ENCODE assay signal across 18 cellular contexts in genomic region chr3:180974286-180974685, GRCh38. TPM values are rescaled to one million over a fixed set of nuclear protein-coding genes. Genes with fewer than 3 reads are reported as not detected.
A peak's percentile ranks its signal among the peaks of the same experiment; 100 is the strongest.
DNase-seq lines count a peak whose midpoint lies in the region; ATAC-seq, FAIRE-seq and TF ChIP-seq lines count a peak whose summit lies in the region.
"Had no signal": no experiment of that assay in that cellular context is flagged by ENCODE, and none has a peak within 500 bp of the region (broad histone marks: within the 10 kb centered on the region; RNA-seq: fewer than 3 reads in every experiment).

No MANE protein-coding gene starts in this region.

- intact Hi-C loops in HepG2 (cut with micrococcal nuclease; ENCODE audit: unreplicated experiment), result no loop called here
- intact Hi-C loops in right lobe of liver (cut with DNase I), result no loop called here
- intact Hi-C loops in GM12878 (cut with micrococcal nuclease; ENCODE audit: unreplicated experiment), result no loop called here

- ATAC-seq in HepG2, result no peak
- no peak for ATAC-seq in right lobe of liver
- ATAC-seq in GM12878, result no peak; the same call in 2 of the 3 replicates
- peak; percentile 12 for ATAC-seq in stimulated activated memory B cell treated with anti-CD40 and anti-IgM and Interleukin-4, amounts not matched to agents 10 μg/mL and 1 μg/mL and 100 μg/mL, for 72 hours
- ATAC-seq: PC-3 had no signal

- H2AFZ ChIP-seq in HepG2 (ENCODE audit: low read length), result no peak overlapping the region
- no peak overlapping the region for H2AFZ ChIP-seq in GM12878 (ENCODE audit: control insufficient read depth, low read depth, low read length)

- POLR2A ChIA-PET in HepG2 (lab: Yijun Ruan, JAX) (no interaction called here), GM12878 (lab: Charles Lee) (no interaction called here)

- no TSS peak for BruUV-seq in HepG2 (replicated peaks; lab: Mats Ljungman, UMichigan)
- BruUV-seq in GM12878 (replicated peaks; lab: Mats Ljungman, UMichigan), result no TSS peak

- H3K36me3 Mint-ChIP-seq in activated T-cell treated with anti-CD3 and anti-CD28 coated beads, Interleukin-2, amount 50 U/mL, for 24 hours (ENCODE audit: low read depth), result peaks cover 92% of the 10 kb centered on the region
- H3K36me3 Mint-ChIP-seq in stimulated activated memory B cell treated with anti-CD40 and anti-IgM and Interleukin-4, amounts not matched to agents 10 μg/mL and 1 μg/mL and 100 μg/mL, for 72 hours, result peaks cover 16% of the 10 kb centered on the region

- no peak overlapping the region for H3K4me3 Mint-ChIP-seq in activated T-cell treated with anti-CD3 and anti-CD28 coated beads, Interleukin-2, amount 50 U/mL, for 24 hours
- no peak overlapping the region for H3K4me3 Mint-ChIP-seq in stimulated activated memory B cell treated with anti-CD40 and anti-IgM and Interleukin-4, amounts not matched to agents 10 μg/mL and 1 μg/mL and 100 μg/mL, for 72 hours
- H3K4me3 Mint-ChIP-seq: B cell had no signal

- no peaks in the 10 kb centered on the region for H3K9me3 Mint-ChIP-seq in activated T-cell treated with anti-CD3 and anti-CD28 coated beads, Interleukin-2, amount 50 U/mL, for 24 hours
- H3K9me3 Mint-ChIP-seq in stimulated activated memory B cell treated with anti-CD40 and anti-IgM and Interleukin-4, amounts not matched to agents 10 μg/mL and 1 μg/mL and 100 μg/mL, for 72 hours, result no peaks in the 10 kb centered on the region

- H3K4me2 ChIP-seq in HepG2 (ENCODE audit: low read depth, low read length) (no peak overlapping the region), GM12878 (ENCODE audit: control insufficient read depth, insufficient read depth) (no peak overlapping the region)

- H3K27me3 Mint-ChIP-seq in activated T-cell treated with anti-CD3 and anti-CD28 coated beads, Interleukin-2, amount 50 U/mL, for 24 hours, result no peaks in the 10 kb centered on the region
- H3K27me3 Mint-ChIP-seq in stimulated activated memory B cell treated with anti-CD40 and anti-IgM and Interleukin-4, amounts not matched to agents 10 μg/mL and 1 μg/mL and 100 μg/mL, for 72 hours, result no peaks in the 10 kb centered on the region
- H3K27me3 Mint-ChIP-seq: B cell had no signal

- TF ChIP-seq EP300 in HepG2 (IDR thresholded peaks at IDR 0.05; ENCODE audit: low read depth in 2 of 2, low read length in 2 of 2), result no peak
- no peak for TF ChIP-seq EP300 in HepG2 (CRISPR knock-in tag; IDR thresholded peaks at IDR 0.05; ENCODE audit: borderline replicate concordance)
- TF ChIP-seq EP300 in GM12878 (IDR thresholded peaks at IDR 0.05; ENCODE audit: borderline replicate concordance in 1 of 2, control insufficient read depth in 1 of 2, low read depth in 2 of 2, low read length in 2 of 2), result no peak

- no peaks in the 10 kb centered on the region; the same call in 1 of the 2 replicates for H4K20me1 ChIP-seq in HepG2 (ENCODE audit: insufficient read depth, low read length)
- no peaks in the 10 kb centered on the region for H4K20me1 ChIP-seq in GM12878 (ENCODE audit: control insufficient read depth, insufficient read depth)

- H3K27me3 ChIP-seq in HepG2 (ENCODE audit: control insufficient read depth in 1 of 2, insufficient read depth in 2 of 2, low read length in 2 of 2) (no peaks in the 10 kb centered on the region; a peak in 1 of 5 replicates), right lobe of liver (no peaks in the 10 kb centered on the region), GM12878 (replicated peaks in 1 of 2; ENCODE audit: control insufficient read depth in 2 of 2, insufficient read depth in 2 of 2, low read length in 1 of 2) (no peaks in the 10 kb centered on the region)
- H3K27me3 ChIP-seq in effector memory CD4-positive, alpha-beta T cell (replicated peaks; ENCODE audit: control insufficient read depth, insufficient read depth, low read length, poor library complexity, severe bottlenecking), result no peaks in the 10 kb centered on the region

- TF ChIP-seq POLR2A in HepG2 (IDR thresholded peaks at IDR 0.05; ENCODE audit: insufficient read depth in 1 of 2, low read depth in 2 of 2, low read length in 2 of 2) (no peak), right lobe of liver (IDR thresholded peaks at IDR 0.05) (no peak), GM12878 (IDR thresholded peaks at IDR 0.05; ENCODE audit: low read depth, low read length) (no peak)

- RAD21 ChIA-PET in GM12878 (lab: Charles Lee; ENCODE audit: unreplicated experiment), result no interaction called here

- FAIRE-seq in HepG2 (lab: Jason Lieb, UNC), result no peak
- FAIRE-seq in GM12878 (lab: Jason Lieb, UNC), result peak; percentile 23

- TF ChIP-seq RAD21 in HepG2 (CRISPR knock-in tag; IDR thresholded peaks at IDR 0.05) (no peak), GM12878 (IDR thresholded peaks at IDR 0.05; ENCODE audit: insufficient read depth, low read depth, low read length) (no peak)

- no peak for DNase-seq in activated T-cell treated with anti-CD3 and anti-CD28 coated beads, Interleukin-2, amount 50 U/mL, for 24 hours
- DNase-seq in activated T-cell treated with anti-CD3 and anti-CD28 coated beads for 4 hours (no peak), HepG2 (ENCODE audit: low spot score) (no peak), right lobe of liver (no peak), GM12878 (ENCODE audit: low read depth, low spot score) (no peak), mucosa of gallbladder (ENCODE audit: low spot score) (no peak)
- no peak for DNase-seq in effector memory CD4-positive, alpha-beta T cell
- DNase-seq: DND-41, Karpas-422, NCI-H1417 treated with DMSO at 0.1 percent for 48 hours, NCI-H2029, NCI-H345, NCI-H524 treated with DMSO at 0.1 percent for 48 hours, PC-3 had no signal

- H3K27ac Mint-ChIP-seq in activated T-cell treated with anti-CD3 and anti-CD28 coated beads, Interleukin-2, amount 50 U/mL, for 24 hours, result peak overlapping the region; percentile 68
- no peak overlapping the region for H3K27ac Mint-ChIP-seq in stimulated activated memory B cell treated with anti-CD40 and anti-IgM and Interleukin-4, amounts not matched to agents 10 μg/mL and 1 μg/mL and 100 μg/mL, for 72 hours
- H3K27ac Mint-ChIP-seq: B cell had no signal

- no peaks in the 10 kb centered on the region for H3K9me3 ChIP-seq in HepG2 (ENCODE audit: low read length)
- H3K9me3 ChIP-seq in right lobe of liver, result no peaks in the 10 kb centered on the region
- H3K9me3 ChIP-seq in GM12878 (replicated peaks; ENCODE audit: control insufficient read depth, insufficient read depth, low read length), result no peaks in the 10 kb centered on the region; the same call in 2 of the 3 replicates
- no peaks in the 10 kb centered on the region for H3K9me3 ChIP-seq in effector memory CD4-positive, alpha-beta T cell (ENCODE audit: control insufficient read depth, low read length)
- H3K9me3 ChIP-seq: HAP-1 had no signal

- TF ChIP-seq CTCF in HepG2 (CRISPR knock-in tag; IDR thresholded peaks at IDR 0.05), result no peak
- no peak for TF ChIP-seq CTCF in right lobe of liver (IDR thresholded peaks at IDR 0.05)
- no peak for TF ChIP-seq CTCF in GM12878 (IDR thresholded peaks at IDR 0.05 in 2 of 3, conservative IDR thresholded peaks at IDR 0.05 in 1 of 3; ENCODE audit: control insufficient read depth in 2 of 3, extremely low read depth in 1 of 3, insufficient read depth in 1 of 3, low read depth in 3 of 3, low read length in 3 of 3)

- 97% methylated on average over 6 of the region's 6 CpGs for WGBS in HepG2 (ENCODE audit: low lambda C conversion rate)
- 91% methylated on average over 4 of the region's 6 CpGs for WGBS in right lobe of liver (ENCODE audit: insufficient coverage, low coverage, low lambda C conversion rate, missing lambda C conversion rate)
- 60% methylated on average over 6 of the region's 6 CpGs for WGBS in GM12878 (ENCODE audit: insufficient coverage, insufficient replicate concordance, low lambda C conversion rate, missing lambda C conversion rate)

- SMC1A ChIA-PET in GM12878 (lab: Charles Lee; ENCODE audit: uncharacterized antibody, unreplicated experiment), result interaction anchor here (1.2 kb wide), 1 partner anchor 10 kb away, joined by 4 read pairs; no protein-coding TSS in a partner anchor

- H3K4me1 ChIP-seq in HepG2 (ENCODE audit: insufficient read depth, low read length) (no peaks in the 10 kb centered on the region), right lobe of liver (no peaks in the 10 kb centered on the region), GM12878 (ENCODE audit: control insufficient read depth, insufficient read depth, low read length) (peaks cover 4% of the 10 kb centered on the region)
- no peaks in the 10 kb centered on the region for H3K4me1 ChIP-seq in effector memory CD4-positive, alpha-beta T cell (ENCODE audit: control insufficient read depth, insufficient read depth, low read length, poor library complexity, severe bottlenecking)
- H3K4me1 ChIP-seq: HAP-1 had no signal

- H3K79me2 ChIP-seq in HepG2 (ENCODE audit: insufficient read depth, low read length) (no peaks in the 10 kb centered on the region), GM12878 (ENCODE audit: control insufficient read depth, insufficient read depth, low read length) (no peaks in the 10 kb centered on the region)

- CTCF ChIA-PET in HepG2 (lab: Yijun Ruan, JAX; ENCODE audit: low intra/inter-chr PET ratio, low total read pairs) (no interaction called here), GM12878 (lab: Yijun Ruan, JAX) (interaction anchor here (1.0 to 1.1 kb wide), 2 partner anchors 15 to 39 kb away, joined by 3 to 4 read pairs; partner anchors contain the start of gene DNAJC19)

- H3K4me3 ChIP-seq in HepG2 (replicated peaks in 1 of 3; ENCODE audit: insufficient read depth in 1 of 3, low read depth in 2 of 3, low read length in 3 of 3), result no peak overlapping the region
- no peak overlapping the region for H3K4me3 ChIP-seq in right lobe of liver
- H3K4me3 ChIP-seq in GM12878, result no peak overlapping the region
- no peak overlapping the region for H3K4me3 ChIP-seq in effector memory CD4-positive, alpha-beta T cell (ENCODE audit: insufficient read depth, low read depth, low read length, poor library complexity, severe bottlenecking)
- H3K4me3 ChIP-seq: HAP-1 had no signal

- H3K27ac ChIP-seq in HepG2 (ENCODE audit: extremely low read length, insufficient read depth, low read length), result no peak overlapping the region
- H3K27ac ChIP-seq in right lobe of liver, result no peak overlapping the region
- H3K27ac ChIP-seq in GM12878 (ENCODE audit: control insufficient read depth, insufficient read depth), result no peak overlapping the region
- H3K27ac ChIP-seq in effector memory CD4-positive, alpha-beta T cell (ENCODE audit: insufficient read depth, low read length, poor library complexity, severe bottlenecking), result no peak overlapping the region
- H3K27ac ChIP-seq: RWPE1 had no signal

- H3K4me1 Mint-ChIP-seq in activated T-cell treated with anti-CD3 and anti-CD28 coated beads, Interleukin-2, amount 50 U/mL, for 24 hours (ENCODE audit: low read depth), result peaks cover 10% of the 10 kb centered on the region
- H3K4me1 Mint-ChIP-seq in stimulated activated memory B cell treated with anti-CD40 and anti-IgM and Interleukin-4, amounts not matched to agents 10 μg/mL and 1 μg/mL and 100 μg/mL, for 72 hours, result peaks cover 12% of the 10 kb centered on the region

- H3K9ac ChIP-seq in HepG2 (ENCODE audit: insufficient read depth, low read depth, low read length) (no peak overlapping the region), GM12878 (ENCODE audit: control insufficient read depth, insufficient read depth, low read length) (no peak overlapping the region)

- in situ Hi-C loops in HepG2 (cut with HindIII; ENCODE audit: extremely low pct_ligation_motif_present, low pct_unique_long_range_greater_than_20kb), result no loop called here
- in situ Hi-C loops in GM12878 (cut with MboI), result no loop called here

- H3K36me3 ChIP-seq in HepG2 (replicated peaks in 1 of 2; ENCODE audit: control insufficient read depth in 1 of 2, insufficient read depth in 2 of 2, low read length in 2 of 2) (peaks cover 0 to 42% of the 10 kb centered on the region in 2 experiments; a peak in 4 of 5 replicates), right lobe of liver (peaks cover 0 to 31% (median 10%) of the 10 kb centered on the region in 4 donors), GM12878 (ENCODE audit: control insufficient read depth in 2 of 2, insufficient read depth in 2 of 2, low read length in 1 of 2) (peaks cover 2 to 23% of the 10 kb centered on the region in 2 experiments)
- peaks cover 32% of the 10 kb centered on the region for H3K36me3 ChIP-seq in effector memory CD4-positive, alpha-beta T cell (ENCODE audit: control insufficient read depth, insufficient read depth, low read length)

RNA-seq across cellular contexts. Expression of gene DNAJC19, which starts 15.2 kb away (rescaled TPM):
- total RNA-seq in HepG2 (2016; rRNA removed; fragmentation: Illumina TruSeq; extraction: Trizol) (68.8 and 75.8 TPM in 2 replicates), right lobe of liver (10 to 100 TPM; 21.0 to 52.8 (median 28.5) TPM), GM12878 (2014; rRNA removed) (45.4 and 45.5 TPM in 2 replicates), GM12878 (2014; rRNA removed; fragmentation: Illumina TruSeq; extraction: Trizol) (25.2 and 29.8 TPM in 2 replicates), GM12878 (2021) (47.5 and 49.9 TPM in 2 replicates), mucosa of gallbladder (43.0 TPM)
- 136 and 179 TPM in 2 replicates for total RNA-seq in HepG2 (2016; cell fraction: cytosol; rRNA removed; fragmentation: Illumina TruSeq; extraction: Trizol; ENCODE audit: low read depth)
- 70.3 and 76.9 TPM in 2 replicates for total RNA-seq in HepG2 (2016; cell fraction: insoluble cytoplasmic fraction; rRNA removed; fragmentation: Illumina TruSeq; extraction: Trizol)
- total RNA-seq in HepG2 (2016; cell fraction: membrane; rRNA removed; fragmentation: Illumina TruSeq; extraction: Trizol), result 133 and 153 TPM in 2 replicates
- 29.9 and 32.8 TPM in 2 replicates for total RNA-seq in HepG2 (2016; cell fraction: nucleus; rRNA removed; fragmentation: Illumina TruSeq; extraction: Trizol)
- polyA plus RNA-seq in HepG2 (2011; rRNA removed) (51.1 and 55.9 TPM in 2 replicates), GM12878 (2011; rRNA removed) (56.7 and 73.4 TPM in 2 replicates), GM12878 (2014; fragmentation: Illumina TruSeq; extraction: Trizol) (22.7 and 37.0 TPM in 2 replicates), GM12878 (2014; fragmentation: Nextera tagmentation; extraction: Ambion mirVana) (10 to 100 TPM; 52.7 to 70.7 TPM), GM12878 (2014; rRNA removed) (45.3 and 47.0 TPM in 2 replicates), GM12878 (2016; fragmentation: Nextera tagmentation; extraction: Ambion mirVana) (100 to 1,000 TPM; 120 to 136 TPM)
- 32.0 and 42.0 TPM in 2 replicates for polyA plus RNA-seq in HepG2 (2011; cell fraction: cytosol; rRNA removed)
- polyA plus RNA-seq in HepG2 (2011; cell fraction: nucleus; rRNA removed), result 21.3 and 28.5 TPM in 2 replicates
- polyA plus RNA-seq in HepG2 (2012), result 51.5 and 65.8 TPM in 2 replicates
- 200 and 273 TPM in 2 replicates for polyA plus RNA-seq in HepG2 (2016; cell fraction: cytosol; fragmentation: Illumina TruSeq; extraction: Trizol; ENCODE audit: low read depth)
- 69.9 and 93.8 TPM in 2 replicates for polyA plus RNA-seq in HepG2 (2016; cell fraction: insoluble cytoplasmic fraction; fragmentation: Illumina TruSeq; extraction: Trizol; ENCODE audit: low read depth)
- polyA plus RNA-seq in HepG2 (2016; cell fraction: membrane; fragmentation: Illumina TruSeq; extraction: Trizol; ENCODE audit: low read depth), result 154 and 167 TPM in 2 replicates
- 76.3 and 81.3 TPM in 2 replicates for polyA plus RNA-seq in HepG2 (2016; cell fraction: nucleus; fragmentation: Illumina TruSeq; extraction: Trizol; ENCODE audit: insufficient read depth, low read depth)
- polyA minus RNA-seq in HepG2 (2011; rRNA and poly(A)+ RNA removed; ENCODE audit: low replicate concordance), result 24.8 and 35.4 TPM in 2 replicates
- polyA minus RNA-seq in HepG2 (2011; cell fraction: cytosol; rRNA and poly(A)+ RNA removed), result 11.2 and 14.0 TPM in 2 replicates
- polyA minus RNA-seq in HepG2 (2011; cell fraction: nucleus; rRNA and poly(A)+ RNA removed), result 18.5 and 27.1 TPM in 2 replicates
- total RNA-seq in GM12878 (2013; cell fraction: nucleolus; rRNA removed), result 97.8 and 107 TPM in 2 replicates
- 39.0 TPM for polyA plus RNA-seq in GM12878 (2011; ENCODE audit: low read depth)
- 40.6 and 56.3 TPM in 2 replicates for polyA plus RNA-seq in GM12878 (2011; cell fraction: cytosol; rRNA removed)
- polyA plus RNA-seq in GM12878 (2011; cell fraction: nucleus; rRNA removed), result 35.9 and 36.5 TPM in 2 replicates
- polyA plus RNA-seq in GM12878 (2012), result 47.8 and 75.5 TPM in 2 replicates
- 22.4 and 30.3 TPM in 2 replicates for polyA minus RNA-seq in GM12878 (2011; rRNA and poly(A)+ RNA removed)
- polyA minus RNA-seq in GM12878 (2011; cell fraction: cytosol; rRNA and poly(A)+ RNA removed), result 5.8 and 9.5 TPM in 2 replicates
- polyA minus RNA-seq in GM12878 (2011; cell fraction: nucleus; rRNA and poly(A)+ RNA removed), result 20.8 and 25.5 TPM in 2 replicates
